Comparison of ENCODE assay signal across 11 cellular contexts in genomic region chr5:159104058-159104651, GRCh38. TPM values are rescaled to one million over a fixed set of nuclear protein-coding genes. Genes with fewer than 3 reads are reported as not detected.
DNase-seq lines count a peak whose midpoint lies in the region; ATAC-seq, FAIRE-seq and TF ChIP-seq lines count a peak whose summit lies in the region.
"Had no signal": no experiment of that assay in that cellular context is flagged by ENCODE, and none has a peak within 500 bp of the region (broad histone marks: within the 10 kb centered on the region; RNA-seq: fewer than 3 reads in every experiment).

No MANE protein-coding gene starts in this region.

- H3K4ac ChIP-seq in H1 (replicated peaks; ENCODE audit: insufficient read length, low read depth, low read length), result no peak overlapping the region

- CTCF ChIA-PET in H1 (lab: Charles Lee; ENCODE audit: partially characterized antibody), result interaction anchor here (1.0 to 4.9 kb wide), 6 partner anchors 14 to 570 kb away, joined by 3 to 25 read pairs (median 4); no protein-coding TSS in a partner anchor

- peak overlapping the region; percentile 91 for H3K4me3 Mint-ChIP-seq in memory B cell
- no peak overlapping the region for H3K4me3 Mint-ChIP-seq in T-helper 2 cell treated with Interferon-gamma antibody and Interleukin-4, amounts not matched to agents 5 μg/mL and 100 μg/mL, for 36 hours

- WGBS in heart right ventricle, 2 donors, result 21 to 38% methylated on average over 41 of the region's 41 CpGs
- WGBS in H1 (ENCODE audit: extremely low coverage in 1 of 2, insufficient coverage in 1 of 2, insufficient read length in 1 of 2, insufficient replicate concordance in 2 of 2, low coverage in 1 of 2, low lambda C conversion rate in 2 of 2, missing lambda C conversion rate in 1 of 2), 2 experiments, result 6% methylated on average over 31 of the region's 41 CpGs; no CpG with 5 or more reads in 1 of the 2 experiments

- H2AK5ac ChIP-seq in H1 (ENCODE audit: low read depth, low read length), result no peak overlapping the region

- peak overlapping the region; percentile 72 to 93 for H3K4me2 ChIP-seq in H1 (ENCODE audit: insufficient read depth in 1 of 2, low read depth in 2 of 2, low read length in 2 of 2)

- ATAC-seq in heart right ventricle (no peak), memory B cell (ENCODE audit: low read depth) (no peak), HG02885 (IDR thresholded peaks at IDR 0.05; ENCODE audit: poor library complexity, unreplicated experiment) (no peak)
- ATAC-seq in activated naive CD4-positive, alpha-beta T cell treated with anti-CD3 and anti-CD28 coated beads, Interleukin-2, amount 50 U/mL, for 72 hours, result no peak
- ATAC-seq: naive thymus-derived CD4-positive, alpha-beta T cell had no signal

- H3K36me3 Mint-ChIP-seq in memory B cell, result peaks cover 2% of the 10 kb centered on the region
- H3K36me3 Mint-ChIP-seq in activated naive CD4-positive, alpha-beta T cell treated with anti-CD3 and anti-CD28 coated beads, Interleukin-2, amount 50 U/mL, for 72 hours, result no peaks in the 10 kb centered on the region
- no peaks in the 10 kb centered on the region for H3K36me3 Mint-ChIP-seq in T-helper 2 cell treated with Interferon-gamma antibody and Interleukin-4, amounts not matched to agents 5 μg/mL and 100 μg/mL, for 36 hours (ENCODE audit: low read depth)
- H3K36me3 Mint-ChIP-seq: naive thymus-derived CD4-positive, alpha-beta T cell had no signal

- POLR2A ChIA-PET in H1 (lab: Charles Lee; ENCODE audit: partially characterized antibody), result no interaction called here

- no peak for TF ChIP-seq EP300 in H1 (IDR thresholded peaks at IDR 0.05; ENCODE audit: borderline replicate concordance in 1 of 2, low read depth in 2 of 2, low read length in 2 of 2)

- H4K91ac ChIP-seq in H1 (replicated peaks; ENCODE audit: insufficient read length, low read length), result no peak overlapping the region

- no peak overlapping the region; the same call in 1 of the 2 replicates for H2BK15ac ChIP-seq in H1 (ENCODE audit: low read length)

- no peak overlapping the region for H4K5ac ChIP-seq in H1 (ENCODE audit: insufficient read length, low read depth, low read length)

- H3K14ac ChIP-seq in H1 (ENCODE audit: insufficient read length), result no peak overlapping the region

- H2BK120ac ChIP-seq in H1 (replicated peaks; ENCODE audit: low read depth, low read length), result no peak overlapping the region

- H4K8ac ChIP-seq in H1 (ENCODE audit: extremely low read depth, insufficient read depth, low read length), result no peak overlapping the region

- H3K18ac ChIP-seq in H1 (ENCODE audit: extremely low read depth, low read length), result peak overlapping the region; percentile 32; the same call in 1 of the 2 replicates

- TF ChIP-seq CTCF in heart right ventricle (IDR thresholded peaks at IDR 0.05) (peak in 6 of 9 donors; percentile 17 to 60 (median 43)), right atrium auricular region (IDR thresholded peaks at IDR 0.05) (peak in 1 of 2 donors; percentile 33), H1 (IDR thresholded peaks at IDR 0.05; ENCODE audit: control extremely low read depth in 1 of 3, insufficient read depth in 1 of 3, low read depth in 1 of 3, low read length in 3 of 3) (peak in 2 of 3 experiments; percentile 39 to 45; a peak in 3 of 4 replicates)

- H3K9me3 ChIP-seq in heart right ventricle, result no peaks in the 10 kb centered on the region
- H3K9me3 ChIP-seq in right atrium auricular region, result no peaks in the 10 kb centered on the region
- no peaks in the 10 kb centered on the region for H3K9me3 ChIP-seq in H1 (ENCODE audit: insufficient read depth in 2 of 2, low read depth in 1 of 2, low read length in 1 of 2)

- H3K23ac ChIP-seq in H1 (ENCODE audit: insufficient read length), result no peak overlapping the region

- no peak overlapping the region for H2BK5ac ChIP-seq in H1 (ENCODE audit: low read depth, low read length)

- H3K79me2 ChIP-seq in H1 (ENCODE audit: control insufficient read depth in 1 of 2, insufficient read depth in 2 of 2, low read length in 2 of 2), result no peaks in the 10 kb centered on the region

- TF ChIP-seq POLR2A in H1 (IDR thresholded peaks at IDR 0.05; ENCODE audit: control extremely low read depth in 1 of 2, low read depth in 2 of 2, low read length in 2 of 2), result no peak

- peak; percentile 64 to 70 for TF ChIP-seq RAD21 in H1 (IDR thresholded peaks at IDR 0.05 in 1 of 2, conservative IDR thresholded peaks at IDR 0.05 in 1 of 2; ENCODE audit: low read depth in 2 of 2, low read length in 2 of 2)

- H3K27me3 ChIP-seq in heart right ventricle (peaks cover 4 to 92% (median 46%) of the 10 kb centered on the region in 7 donors), right atrium auricular region (no peaks in the 10 kb centered on the region), H1 (replicated peaks in 1 of 4; ENCODE audit: control insufficient read depth in 3 of 4, extremely low read depth in 1 of 4, insufficient read depth in 3 of 4, low read length in 3 of 4) (peaks cover 58 to 70% (median 67%) of the 10 kb centered on the region in 4 experiments)

- no peak overlapping the region for H3K56ac ChIP-seq in H1 (replicated peaks; ENCODE audit: insufficient read length, low read depth, low read length)

- H3K27ac Mint-ChIP-seq in memory B cell, result peak overlapping the region; percentile 95
- no peak overlapping the region for H3K27ac Mint-ChIP-seq in activated naive CD4-positive, alpha-beta T cell treated with anti-CD3 and anti-CD28 coated beads, Interleukin-2, amount 50 U/mL, for 72 hours
- H3K27ac Mint-ChIP-seq in T-helper 2 cell treated with Interferon-gamma antibody and Interleukin-4, amounts not matched to agents 5 μg/mL and 100 μg/mL, for 36 hours, result no peak overlapping the region
- H3K27ac Mint-ChIP-seq: naive thymus-derived CD4-positive, alpha-beta T cell had no signal

- H3K4me1 Mint-ChIP-seq in memory B cell, result peaks cover 47% of the 10 kb centered on the region
- H3K4me1 Mint-ChIP-seq in T-helper 2 cell treated with Interferon-gamma antibody and Interleukin-4, amounts not matched to agents 5 μg/mL and 100 μg/mL, for 36 hours (ENCODE audit: low read depth), result peaks cover 22% of the 10 kb centered on the region

- H4K20me1 ChIP-seq in H1 (replicated peaks in 1 of 2; ENCODE audit: control insufficient read depth in 1 of 2, insufficient read depth in 2 of 2, low read length in 2 of 2), result peaks cover 7 to 12% of the 10 kb centered on the region in 2 experiments

- no peak overlapping the region for H2BK20ac ChIP-seq in H1 (ENCODE audit: low read length)

- H3K27ac ChIP-seq in heart right ventricle (peak overlapping the region in 9 of 10 donors; percentile 31 to 96 (median 41)), right atrium auricular region (peak overlapping the region in 1 of 2 donors; percentile 50), H1 (ENCODE audit: low read depth, low read length) (no peak overlapping the region)

- H3K9ac ChIP-seq in H1 (replicated peaks in 1 of 4; ENCODE audit: extremely low read depth in 1 of 4, low read depth in 3 of 4, low read length in 3 of 4), result no peak overlapping the region

- H3K4me3 ChIP-seq in heart right ventricle (peak overlapping the region in 8 of 10 donors; percentile 17 to 47 (median 30)), right atrium auricular region (peak overlapping the region in 1 of 2 donors; percentile 12), H1 (ENCODE audit: extremely low read depth in 1 of 4, insufficient read depth in 2 of 4, low read depth in 3 of 4, low read length in 4 of 4) (peak overlapping the region; percentile 28 to 57 (median 30); a peak in 7 of 8 replicates)

- H3K9me3 Mint-ChIP-seq in memory B cell, result no peaks in the 10 kb centered on the region
- H3K9me3 Mint-ChIP-seq in activated naive CD4-positive, alpha-beta T cell treated with anti-CD3 and anti-CD28 coated beads, Interleukin-2, amount 50 U/mL, for 72 hours, result no peaks in the 10 kb centered on the region
- no peaks in the 10 kb centered on the region for H3K9me3 Mint-ChIP-seq in T-helper 2 cell treated with Interferon-gamma antibody and Interleukin-4, amounts not matched to agents 5 μg/mL and 100 μg/mL, for 36 hours

- no peak overlapping the region for H2BK12ac ChIP-seq in H1 (ENCODE audit: low read depth, low read length)

- H3K23me2 ChIP-seq in H1 (ENCODE audit: low read depth, low read length), result peaks cover 24% of the 10 kb centered on the region

- no peak overlapping the region for H2AFZ ChIP-seq in H1 (ENCODE audit: low read length)

- intact Hi-C loops in heart right ventricle (cut with DNase I), result loop anchor here in 8 of 10 donors (2.0 to 10.0 kb wide), 15 partner anchors 97 to 1339 kb away; no protein-coding TSS in a partner anchor

- DNase-seq in heart right ventricle (peak; percentile 43 to 56), right atrium auricular region (ENCODE audit: low spot score) (no peak), H1 (ENCODE audit: low read depth in 1 of 2, low spot score in 2 of 2) (peak in 1 of 2 experiments; percentile 65), memory B cell (ENCODE audit: low spot score in 2 of 2) (no peak), pons (ENCODE audit: low spot score) (no peak)
- DNase-seq in activated naive CD4-positive, alpha-beta T cell treated with anti-CD3 and anti-CD28 coated beads, Interleukin-2, amount 50 U/mL, for 72 hours (ENCODE audit: low spot score in 2 of 2), result no peak
- no peak for DNase-seq in T-helper 2 cell treated with Interferon-gamma antibody and Interleukin-4, amounts not matched to agents 5 μg/mL and 100 μg/mL, for 36 hours (ENCODE audit: low spot score)
- DNase-seq: naive thymus-derived CD4-positive, alpha-beta T cell; NCI-H526 treated with DMSO at 0.1 percent for 48 hours; stimulated activated CD8-positive, alpha-beta memory T cell treated with anti-CD3 and anti-CD28 coated beads, Interleukin-4, amount 100 ng/mL, for 48 hours had no signal

- no peaks in the 10 kb centered on the region for H3K36me3 ChIP-seq in heart right ventricle
- H3K36me3 ChIP-seq in right atrium auricular region, result no peaks in the 10 kb centered on the region
- no peaks in the 10 kb centered on the region for H3K36me3 ChIP-seq in H1 (ENCODE audit: control insufficient read depth in 2 of 4, insufficient read depth in 4 of 4, low read length in 3 of 4)

- FAIRE-seq in H1 (lab: Jason Lieb, UNC), result no peak

- no peaks in the 10 kb centered on the region for H3K79me1 ChIP-seq in H1 (ENCODE audit: low read depth, low read length)

- H3K27me3 Mint-ChIP-seq in memory B cell, result no peaks in the 10 kb centered on the region
- peaks cover 87% of the 10 kb centered on the region for H3K27me3 Mint-ChIP-seq in T-helper 2 cell treated with Interferon-gamma antibody and Interleukin-4, amounts not matched to agents 5 μg/mL and 100 μg/mL, for 36 hours (ENCODE audit: low read depth)

- peaks cover 3 to 62% (median 36%) of the 10 kb centered on the region in 9 donors for H3K4me1 ChIP-seq in heart right ventricle
- H3K4me1 ChIP-seq in right atrium auricular region, result peaks cover 0 to 38% of the 10 kb centered on the region in 2 donors
- peaks cover 9 to 22% (median 15%) of the 10 kb centered on the region in 4 experiments; a peak in 6 of 7 replicates for H3K4me1 ChIP-seq in H1 (replicated peaks in 1 of 4; ENCODE audit: control insufficient read depth in 3 of 4, insufficient read depth in 4 of 4, low read length in 3 of 4)

RNA-seq across cellular contexts. Expression of gene EBF1, which starts 4.4 kb away (rescaled TPM):
- 10 to 100 TPM in 6 of 10 donors, 1 to 10 TPM in 4; 8.5 to 16.1 (median 11.0) TPM for total RNA-seq in heart right ventricle
- polyA plus RNA-seq in heart right ventricle, result 10 to 100 TPM in 1 of 2 donors, 1 to 10 TPM in 1; 3.2 to 10.1 TPM
- total RNA-seq in right atrium auricular region, result 10 to 100 TPM in 1 of 2 donors, 1 to 10 TPM in 1; 8.2 to 13.9 TPM
- 0.10 and 0.15 TPM in 2 replicates for total RNA-seq in H1 (2021; fragmentation: NEBNext Ultra II Directional; extraction: Animal tissue kit (Norgen Biotek cat#: 25700))
- 0.12 and 0.16 TPM in 2 replicates for polyA plus RNA-seq in H1 (2011; rRNA removed)
- polyA plus RNA-seq in H1 (2011; cell fraction: cytosol; rRNA removed), result 0.03 TPM
- polyA plus RNA-seq in H1 (2011; cell fraction: nucleus; rRNA removed), result 0.14 TPM
- 0.04 to 0.23 TPM (median 0.16 TPM) in 4 replicates for polyA plus RNA-seq in H1 (2012, experiment 1 of 2)
- not detected for polyA plus RNA-seq in H1 (2012, experiment 2 of 2)
- polyA plus RNA-seq in H1 (2013, experiment 1 of 2), result 0.14 TPM
- polyA plus RNA-seq in H1 (2013, experiment 2 of 2), result 0.06 TPM
- not detected in 2 replicates for polyA minus RNA-seq in H1 (2011; rRNA and poly(A)+ RNA removed)
- polyA minus RNA-seq in H1 (2011; cell fraction: cytosol; rRNA and poly(A)+ RNA removed), result not detected
- 0.20 TPM for polyA minus RNA-seq in H1 (2011; cell fraction: nucleus; rRNA and poly(A)+ RNA removed)
- total RNA-seq in activated naive CD4-positive, alpha-beta T cell treated with anti-CD3 and anti-CD28 coated beads, Interleukin-2, amount 50 U/mL, for 72 hours, result under 1 TPM; 0.41 to 0.52 TPM
- polyA plus RNA-seq: naive thymus-derived CD4-positive, alpha-beta T cell had no signal

Comparison
In these comparisons a context has a peak if more than half of its experiments do, and no peak if none do; other contexts are left out.
1. DNase-seq: peak in heart right ventricle (2 of 2); none in right atrium auricular region (single experiment), memory B cell (0 of 2), activated naive CD4-positive, alpha-beta T cell treated with anti-CD3 and anti-CD28 coated beads, Interleukin-2, amount 50 U/mL, for 72 hours (0 of 2), pons (single experiment) and T-helper 2 cell treated with Interferon-gamma antibody and Interleukin-4, amounts not matched to agents 5 μg/mL and 100 μg/mL, for 36 hours (single experiment).